14 cellular contexts compared by ENCODE assay signal in the genomic region with DNA sequence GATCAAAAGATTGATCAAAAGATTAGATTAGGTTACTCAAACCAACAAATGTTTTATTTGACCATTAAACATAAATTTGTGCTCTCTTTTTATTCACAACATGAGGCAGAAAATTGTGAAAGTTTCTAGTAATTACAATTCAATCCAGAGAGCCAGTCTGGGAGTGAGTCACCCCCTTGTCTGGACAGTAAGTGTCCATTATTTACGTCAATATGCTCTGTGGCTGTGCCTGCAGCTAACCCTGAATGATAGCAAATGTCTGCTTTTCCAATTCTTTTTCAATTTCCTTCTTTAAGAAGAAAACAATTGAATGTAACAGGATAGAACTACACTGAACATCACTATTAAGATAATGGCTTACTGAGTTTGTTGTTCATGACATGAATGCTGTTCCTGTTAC. TPM values are rescaled to one million over a fixed set of nuclear protein-coding genes. Genes with fewer than 3 reads are reported as not detected.
DNase-seq lines count a peak whose midpoint lies in the region; ATAC-seq, FAIRE-seq and TF ChIP-seq lines count a peak whose summit lies in the region.
"Had no signal": no experiment of that assay in that cellular context is flagged by ENCODE, and none has a peak within 500 bp of the region (broad histone marks: within the 10 kb centered on the region; RNA-seq: fewer than 3 reads in every experiment).

No MANE protein-coding gene starts in this region.

- CTCF ChIA-PET in AG04450 (lab: Charles Lee): interaction anchor here (1.1 to 1.5 kb wide), 3 partner anchors 22 to 138 kb away, joined by 3 to 6 read pairs (median 5); no protein-coding TSS in a partner anchor

- H3K4me3 Mint-ChIP-seq in neural progenitor cell: no peak overlapping the region
- H3K4me3 Mint-ChIP-seq: activated CD8-positive, alpha-beta T cell treated with anti-CD3 and anti-CD28 coated beads for 36 hours had no signal

- POLR2A ChIA-PET in AG04450 (lab: Yijun Ruan, JAX): no interaction called here

- H3K79me2 ChIP-seq in neural progenitor cell (ENCODE audit: low read depth): no peaks in the 10 kb centered on the region

- no peaks in the 10 kb centered on the region for H3K4me1 ChIP-seq in colonic mucosa
- H3K4me1 ChIP-seq in neural progenitor cell: no peaks in the 10 kb centered on the region
- H3K4me1 ChIP-seq: upper lobe of right lung had no signal

- H3K9me3 Mint-ChIP-seq in neural progenitor cell: no peaks in the 10 kb centered on the region
- H3K9me3 Mint-ChIP-seq: activated CD8-positive, alpha-beta T cell treated with anti-CD3 and anti-CD28 coated beads for 36 hours; activated naive CD4-positive, alpha-beta T cell treated with anti-CD3 and anti-CD28 coated beads, Interleukin-2, amount 50 U/mL, for 72 hours had no signal

- no peaks in the 10 kb centered on the region for H3K27me3 ChIP-seq in AG04450 (ENCODE audit: control insufficient read depth, insufficient read depth, low read length)
- H3K27me3 ChIP-seq in colonic mucosa: no peaks in the 10 kb centered on the region
- H3K27me3 ChIP-seq in neural progenitor cell: no peaks in the 10 kb centered on the region
- H3K27me3 ChIP-seq: upper lobe of right lung had no signal

- H3K4me3 ChIP-seq in AG04450 (ENCODE audit: low read depth, low read length) (no peak overlapping the region), colonic mucosa (no peak overlapping the region), neural progenitor cell (no peak overlapping the region)
- H3K4me3 ChIP-seq: upper lobe of right lung had no signal

- H3K9ac ChIP-seq in colonic mucosa (ENCODE audit: low read depth in 2 of 2, low read length in 2 of 2) (no peak overlapping the region), neural progenitor cell (no peak overlapping the region)

- no peaks in the 10 kb centered on the region for H4K20me1 ChIP-seq in neural progenitor cell (ENCODE audit: low read depth)

- TF ChIP-seq CTCF in AG04450 (IDR thresholded peaks at IDR 0.05; ENCODE audit: low read depth, low read length): no peak
- TF ChIP-seq CTCF in colonic mucosa (IDR thresholded peaks at IDR 0.05): no peak
- no peak for TF ChIP-seq CTCF in neural progenitor cell (IDR thresholded peaks at IDR 0.05)

- peak; percentile 36 for DNase-seq in AG04450 (ENCODE audit: low read depth, low spot score)
- peak; percentile 33 for DNase-seq in HT1080 (ENCODE audit: low read depth)
- DNase-seq in astrocyte of the hippocampus (ENCODE audit: low read depth, low spot score): peak; percentile 79
- peak; percentile 63 for DNase-seq in islet precursor cell
- DNase-seq in colonic mucosa: no peak
- no peak for DNase-seq in frontal cortex (ENCODE audit: low spot score in 2 of 2)
- no peak for DNase-seq in neural progenitor cell (ENCODE audit: low spot score)
- DNase-seq: activated CD8-positive, alpha-beta T cell treated with anti-CD3 and anti-CD28 coated beads for 36 hours; effector CD4-positive, alpha-beta T cell; upper lobe of right lung had no signal

- H3K27me3 Mint-ChIP-seq in neural progenitor cell (ENCODE audit: insufficient read depth, low read depth): no peaks in the 10 kb centered on the region

- no peaks in the 10 kb centered on the region for H3K36me3 ChIP-seq in colonic mucosa
- H3K36me3 ChIP-seq in neural progenitor cell: no peaks in the 10 kb centered on the region
- H3K36me3 ChIP-seq: upper lobe of right lung had no signal

- no peak overlapping the region for H2AFZ ChIP-seq in neural progenitor cell (replicated peaks)

- no peak overlapping the region for H3K4me2 ChIP-seq in neural progenitor cell

- no peak overlapping the region for H3K27ac Mint-ChIP-seq in neural progenitor cell
- H3K27ac Mint-ChIP-seq: activated CD8-positive, alpha-beta T cell treated with anti-CD3 and anti-CD28 coated beads for 36 hours; activated naive CD4-positive, alpha-beta T cell treated with anti-CD3 and anti-CD28 coated beads, Interleukin-2, amount 50 U/mL, for 72 hours had no signal

- intact Hi-C loops in colonic mucosa (cut with DNase I): no loop called here

- H3K9me3 ChIP-seq in AG04450 (ENCODE audit: control insufficient read depth, insufficient read depth, low read length) (no peaks in the 10 kb centered on the region), colonic mucosa (no peaks in the 10 kb centered on the region), neural progenitor cell (ENCODE audit: low read depth) (no peaks in the 10 kb centered on the region)
- H3K9me3 ChIP-seq: upper lobe of right lung had no signal

- H3K27ac ChIP-seq in AG04450 (ENCODE audit: low read depth, low read length): no peak overlapping the region
- H3K27ac ChIP-seq in colonic mucosa: no peak overlapping the region
- H3K27ac ChIP-seq in neural progenitor cell: no peak overlapping the region
- H3K27ac ChIP-seq: C4-2B, upper lobe of right lung had no signal

- H3K36me3 Mint-ChIP-seq in neural progenitor cell: no peaks in the 10 kb centered on the region
- H3K36me3 Mint-ChIP-seq: activated naive CD4-positive, alpha-beta T cell treated with anti-CD3 and anti-CD28 coated beads, Interleukin-2, amount 50 U/mL, for 72 hours had no signal

- FAIRE-seq in frontal cortex (lab: Jason Lieb, UNC): no peak

- no peak for ATAC-seq in HG02571 (IDR thresholded peaks at IDR 0.05; ENCODE audit: unreplicated experiment)
- ATAC-seq: activated CD8-positive, alpha-beta T cell treated with anti-CD3 and anti-CD28 coated beads for 36 hours; activated naive CD4-positive, alpha-beta T cell treated with anti-CD3 and anti-CD28 coated beads, Interleukin-2, amount 50 U/mL, for 72 hours; sciatic nerve; upper lobe of right lung had no signal

- no peaks in the 10 kb centered on the region for H3F3A ChIP-seq in neural progenitor cell (ENCODE audit: low read depth)

- H3K4me1 Mint-ChIP-seq in neural progenitor cell: no peaks in the 10 kb centered on the region

RNA-seq across cellular contexts. Expression of gene GNG11, which starts 27.9 kb away (rescaled TPM):
- 13.8 and 19.7 TPM in 2 replicates for polyA plus RNA-seq in AG04450 (2011; rRNA removed)
- 2.5 and 3.6 TPM in 2 replicates for polyA minus RNA-seq in AG04450 (2011; rRNA and poly(A)+ RNA removed)
- 17.6 and 22.9 TPM in 2 replicates for total RNA-seq in HT1080 (2014; rRNA removed; shearing (Covaris generic))
- polyA plus RNA-seq in HT1080 (2015; cell fraction: cytosol; rRNA removed): 6.8 and 11.4 TPM in 2 replicates
- 3.9 and 5.5 TPM in 2 replicates for polyA plus RNA-seq in HT1080 (2015; cell fraction: nucleus; rRNA removed)
- 1 to 10 TPM; 2.1 to 4.1 TPM for total RNA-seq in colonic mucosa
- 4.9 TPM for total RNA-seq in frontal cortex
- total RNA-seq in neural progenitor cell (ENCODE audit: low replicate concordance): 0.56 and 0.86 TPM in 2 replicates
- total RNA-seq: activated CD8-positive, alpha-beta T cell treated with anti-CD3 and anti-CD28 coated beads for 36 hours; activated naive CD4-positive, alpha-beta T cell treated with anti-CD3 and anti-CD28 coated beads, Interleukin-2, amount 50 U/mL, for 72 hours had no signal

RNA-seq across cellular contexts. Expression of gene GNGT1, which starts 43.1 kb away (rescaled TPM):
- not detected in 2 replicates for polyA plus RNA-seq in AG04450 (2011; rRNA removed)
- not detected in 2 replicates for polyA minus RNA-seq in AG04450 (2011; rRNA and poly(A)+ RNA removed)
- total RNA-seq in HT1080 (2014; rRNA removed; shearing (Covaris generic)): not detected in 2 replicates
- polyA plus RNA-seq in HT1080 (2015; cell fraction: cytosol; rRNA removed): not detected in 2 replicates
- not detected in 2 replicates for polyA plus RNA-seq in HT1080 (2015; cell fraction: nucleus; rRNA removed)
- total RNA-seq in colonic mucosa: not detected
- not detected for total RNA-seq in frontal cortex
- 0.06 TPM in 1 of 2 replicates, not detected in the other for total RNA-seq in neural progenitor cell (ENCODE audit: low replicate concordance)
- total RNA-seq: activated CD8-positive, alpha-beta T cell treated with anti-CD3 and anti-CD28 coated beads for 36 hours; activated naive CD4-positive, alpha-beta T cell treated with anti-CD3 and anti-CD28 coated beads, Interleukin-2, amount 50 U/mL, for 72 hours; sciatic nerve; upper lobe of right lung had no signal

RNA-seq across cellular contexts. Expression of gene BET1, which starts 54.7 kb away (rescaled TPM):
- polyA plus RNA-seq in AG04450 (2011; rRNA removed): 37.3 and 53.9 TPM in 2 replicates
- polyA minus RNA-seq in AG04450 (2011; rRNA and poly(A)+ RNA removed): 6.7 and 8.7 TPM in 2 replicates
- total RNA-seq in HT1080 (2014; rRNA removed; shearing (Covaris generic)): 21.0 and 27.2 TPM in 2 replicates
- polyA plus RNA-seq in HT1080 (2015; cell fraction: cytosol; rRNA removed): 42.9 and 45.5 TPM in 2 replicates
- 35.1 and 42.4 TPM in 2 replicates for polyA plus RNA-seq in HT1080 (2015; cell fraction: nucleus; rRNA removed)
- total RNA-seq in colonic mucosa (10 to 100 TPM; 22.2 to 22.5 TPM), frontal cortex (25.7 TPM), neural progenitor cell (ENCODE audit: low replicate concordance) (43.8 and 60.7 TPM in 2 replicates)

RNA-seq across cellular contexts. Expression of gene TFPI2, which starts 58.9 kb away (rescaled TPM):
- polyA plus RNA-seq in AG04450 (2011; rRNA removed): 27.9 and 31.0 TPM in 2 replicates
- polyA minus RNA-seq in AG04450 (2011; rRNA and poly(A)+ RNA removed): 5.3 and 7.8 TPM in 2 replicates
- total RNA-seq in HT1080 (2014; rRNA removed; shearing (Covaris generic)): not detected in 2 replicates
- polyA plus RNA-seq in HT1080 (2015; cell fraction: cytosol; rRNA removed): 0.57 and 0.81 TPM in 2 replicates
- 0.78 and 1.8 TPM in 2 replicates for polyA plus RNA-seq in HT1080 (2015; cell fraction: nucleus; rRNA removed)
- total RNA-seq in colonic mucosa (1 to 10 TPM in 1 of 2 donors, under 1 TPM in 1; 0.30 to 1.6 TPM), frontal cortex (0.41 TPM), neural progenitor cell (ENCODE audit: low replicate concordance) (1.5 and 5.8 TPM in 2 replicates)
- total RNA-seq: activated CD8-positive, alpha-beta T cell treated with anti-CD3 and anti-CD28 coated beads for 36 hours had no signal

Comparison
In these comparisons a context has a peak if more than half of its experiments do, and no peak if none do; other contexts are left out.
1. DNase-seq: peak in AG04450 (single experiment), HT1080 (single experiment), astrocyte of the hippocampus (single experiment) and islet precursor cell (single experiment); none in colonic mucosa (single experiment), frontal cortex (0 of 2) and neural progenitor cell (single experiment).